In genomic region chr3:103075282-103075681, GRCh38 we compare ENCODE assay signal across 27 cellular contexts.
A peak's percentile ranks its signal among the peaks of the same experiment; 100 is the strongest.
DNase-seq lines count a peak whose midpoint lies in the region; ATAC-seq, FAIRE-seq and TF ChIP-seq lines count a peak whose summit lies in the region.
"Had no signal": no experiment of that assay in that cellular context is flagged by ENCODE, and none has a peak within 500 bp of the region (broad histone marks: within the 10 kb centered on the region; RNA-seq: fewer than 3 reads in every experiment).

No MANE protein-coding gene starts in this region.

- RAD21 ChIA-PET in GM12878 (lab: Charles Lee; ENCODE audit: unreplicated experiment), result no interaction called here

- H3K9me3 Mint-ChIP-seq in neural progenitor cell (no peaks in the 10 kb centered on the region), T-cell (no peaks in the 10 kb centered on the region)

- SMC1A ChIA-PET in GM12878 (lab: Charles Lee; ENCODE audit: uncharacterized antibody, unreplicated experiment), result no interaction called here

- H3K27ac ChIP-seq in GM12878 (ENCODE audit: control insufficient read depth, insufficient read depth) (no peak overlapping the region), neural progenitor cell (no peak overlapping the region)
- H3K27ac ChIP-seq: BLaER1 had no signal

- H3K9ac ChIP-seq in GM12878 (ENCODE audit: control insufficient read depth, insufficient read depth, low read length), result no peak overlapping the region
- H3K9ac ChIP-seq in neural progenitor cell, result no peak overlapping the region
- H3K9ac ChIP-seq: BLaER1 had no signal

- H3K36me3 ChIP-seq in GM12878 (ENCODE audit: control insufficient read depth in 2 of 2, insufficient read depth in 2 of 2, low read length in 1 of 2), result no peaks in the 10 kb centered on the region
- no peaks in the 10 kb centered on the region for H3K36me3 ChIP-seq in neural progenitor cell
- H3K36me3 ChIP-seq: BE2C, BLaER1 had no signal

- H3K4me1 Mint-ChIP-seq in neural progenitor cell, result no peaks in the 10 kb centered on the region
- no peaks in the 10 kb centered on the region for H3K4me1 Mint-ChIP-seq in T-cell
- H3K4me1 Mint-ChIP-seq: CD14-positive monocyte; CD4-positive, alpha-beta memory T cell; CD4-positive, CD25-positive, alpha-beta regulatory T cell; CD8-positive, alpha-beta memory T cell had no signal

- H3K27ac Mint-ChIP-seq in neural progenitor cell (no peak overlapping the region), T-cell (no peak overlapping the region)
- H3K27ac Mint-ChIP-seq: CD14-positive monocyte; CD4-positive, alpha-beta memory T cell; CD4-positive, CD25-positive, alpha-beta regulatory T cell; CD8-positive, alpha-beta memory T cell had no signal

- no peak for TF ChIP-seq EP300 in GM12878 (IDR thresholded peaks at IDR 0.05; ENCODE audit: borderline replicate concordance in 1 of 2, control insufficient read depth in 1 of 2, low read depth in 2 of 2, low read length in 2 of 2)

- H3K79me2 ChIP-seq in GM12878 (ENCODE audit: control insufficient read depth, insufficient read depth, low read length) (no peaks in the 10 kb centered on the region), neural progenitor cell (ENCODE audit: low read depth) (no peaks in the 10 kb centered on the region)

- H3K4me1 ChIP-seq in GM12878 (ENCODE audit: control insufficient read depth, insufficient read depth, low read length), result no peaks in the 10 kb centered on the region
- H3K4me1 ChIP-seq in neural progenitor cell, result no peaks in the 10 kb centered on the region
- H3K4me1 ChIP-seq: BE2C, BLaER1 had no signal

- H3K4me3 ChIP-seq in GM12878 (no peak overlapping the region), neural progenitor cell (no peak overlapping the region)
- H3K4me3 ChIP-seq: BLaER1 had no signal

- H4K20me1 ChIP-seq in GM12878 (ENCODE audit: control insufficient read depth, insufficient read depth) (no peaks in the 10 kb centered on the region), neural progenitor cell (ENCODE audit: low read depth) (no peaks in the 10 kb centered on the region)
- H4K20me1 ChIP-seq: BLaER1 had no signal

- in situ Hi-C loops in GM12878 (cut with MboI), result no loop called here

- no TSS peak for BruUV-seq in GM12878 (replicated peaks; lab: Mats Ljungman, UMichigan)

- no peak overlapping the region for H3K4me3 Mint-ChIP-seq in neural progenitor cell
- no peak overlapping the region for H3K4me3 Mint-ChIP-seq in T-cell
- H3K4me3 Mint-ChIP-seq: CD14-positive monocyte; CD4-positive, alpha-beta memory T cell; CD4-positive, CD25-positive, alpha-beta regulatory T cell; CD8-positive, alpha-beta memory T cell had no signal

- TF ChIP-seq POLR2A in GM12878 (IDR thresholded peaks at IDR 0.05; ENCODE audit: low read depth, low read length), result no peak

- CTCF ChIA-PET in GM12878 (lab: Yijun Ruan, JAX), result no interaction called here
- CTCF ChIA-PET in T-cell (lab: Charles Lee), result no interaction called here

- no peak for TF ChIP-seq RAD21 in GM12878 (IDR thresholded peaks at IDR 0.05; ENCODE audit: insufficient read depth, low read depth, low read length)

- H3K27me3 ChIP-seq in GM12878 (replicated peaks in 1 of 2; ENCODE audit: control insufficient read depth in 2 of 2, insufficient read depth in 2 of 2, low read length in 1 of 2), result no peaks in the 10 kb centered on the region
- H3K27me3 ChIP-seq in neural progenitor cell, result no peaks in the 10 kb centered on the region
- H3K27me3 ChIP-seq: BE2C, BLaER1 had no signal

- WGBS in GM12878 (ENCODE audit: insufficient coverage, insufficient replicate concordance, low lambda C conversion rate, missing lambda C conversion rate), result 45% methylated on average over 2 of the region's 2 CpGs

- intact Hi-C loops in GM12878 (cut with micrococcal nuclease; ENCODE audit: unreplicated experiment), result no loop called here

- no peaks in the 10 kb centered on the region for H3F3A ChIP-seq in neural progenitor cell (ENCODE audit: low read depth)

- H3K9me3 ChIP-seq in GM12878 (replicated peaks; ENCODE audit: control insufficient read depth, insufficient read depth, low read length) (no peaks in the 10 kb centered on the region), neural progenitor cell (ENCODE audit: low read depth) (no peaks in the 10 kb centered on the region)
- H3K9me3 ChIP-seq: BE2C, BLaER1 had no signal

- no peak for FAIRE-seq in GM12878 (lab: Jason Lieb, UNC)
- FAIRE-seq: A204.1, GM12891 had no signal

- no peak overlapping the region for H3K4me2 ChIP-seq in GM12878 (ENCODE audit: control insufficient read depth, insufficient read depth)
- no peak overlapping the region for H3K4me2 ChIP-seq in neural progenitor cell
- H3K4me2 ChIP-seq: BLaER1 had no signal

- DNase-seq in GM12878 (ENCODE audit: low read depth, low spot score) (no peak), neural progenitor cell (ENCODE audit: low spot score) (no peak), LoVo (ENCODE audit: low spot score) (no peak), T-cell (no peak), amniotic stem cell (lab: John Stamatoyannopoulos, UW) (no peak)
- DNase-seq: 8988T; ACHN; BE2C; C1 segment of cervical spinal cord; CD4-positive, alpha-beta memory T cell; CD4-positive, CD25-positive, alpha-beta regulatory T cell; CD8-positive, alpha-beta memory T cell; COR-L47; DMS 273 treated with DMSO at 0.1 percent for 48 hours; DMS153; DMS53; DMS79; DND-41; EL; GDM1 had no signal

- ATAC-seq in GM18861 (IDR thresholded peaks at IDR 0.05; ENCODE audit: unreplicated experiment) (peak; percentile 38), GM19324 (IDR thresholded peaks at IDR 0.05; ENCODE audit: low FRiP score, unreplicated experiment) (peak; percentile 45), GM12878 (peak; percentile 70), HG03378 (IDR thresholded peaks at IDR 0.05; ENCODE audit: unreplicated experiment) (no peak), T-cell (replicated peaks in 1 of 4) (no peak)

- POLR2A ChIA-PET in GM12878 (lab: Charles Lee), result no interaction called here
- POLR2A ChIA-PET in T-cell (lab: Charles Lee), result no interaction called here

- H2AFZ ChIP-seq in GM12878 (ENCODE audit: control insufficient read depth, low read depth, low read length) (no peak overlapping the region), neural progenitor cell (replicated peaks) (peak overlapping the region; percentile 59)

- no peaks in the 10 kb centered on the region for H3K36me3 Mint-ChIP-seq in neural progenitor cell
- no peaks in the 10 kb centered on the region for H3K36me3 Mint-ChIP-seq in T-cell
- H3K36me3 Mint-ChIP-seq: CD14-positive monocyte; CD4-positive, alpha-beta memory T cell; CD4-positive, CD25-positive, alpha-beta regulatory T cell; CD8-positive, alpha-beta memory T cell had no signal

- H3K27me3 Mint-ChIP-seq in neural progenitor cell (ENCODE audit: insufficient read depth, low read depth), result no peaks in the 10 kb centered on the region
- no peaks in the 10 kb centered on the region for H3K27me3 Mint-ChIP-seq in T-cell
- H3K27me3 Mint-ChIP-seq: CD4-positive, alpha-beta memory T cell; CD4-positive, CD25-positive, alpha-beta regulatory T cell; CD8-positive, alpha-beta memory T cell had no signal

- TF ChIP-seq CTCF in GM12878 (IDR thresholded peaks at IDR 0.05 in 2 of 3, conservative IDR thresholded peaks at IDR 0.05 in 1 of 3; ENCODE audit: control insufficient read depth in 2 of 3, extremely low read depth in 1 of 3, insufficient read depth in 1 of 3, low read depth in 3 of 3, low read length in 3 of 3), result no peak
- no peak for TF ChIP-seq CTCF in neural progenitor cell (IDR thresholded peaks at IDR 0.05)

TF ChIP-seq in GM12878, 131 proteins besides CTCF, POLR2A, EP300 and RAD21:
- TF ChIP-seq ATF3 (IDR thresholded peaks at IDR 0.05; ENCODE audit: borderline replicate concordance, extremely low read depth, low read depth, low read length), result no peak
- TF ChIP-seq E4F1 (IDR thresholded peaks at IDR 0.05; ENCODE audit: borderline replicate concordance, partially characterized antibody), result no peak
- no peak for TF ChIP-seq ZBED1 (IDR thresholded peaks at IDR 0.05; ENCODE audit: borderline replicate concordance)
- TF ChIP-seq PAX8 (IDR thresholded peaks at IDR 0.05), result no peak
- no peak for TF ChIP-seq IRF5 (IDR thresholded peaks at IDR 0.05; ENCODE audit: borderline replicate concordance)
- TF ChIP-seq CBFB (IDR thresholded peaks at IDR 0.05; ENCODE audit: low read depth), result no peak
- no peak for TF ChIP-seq POU2F2 (IDR thresholded peaks at IDR 0.05; ENCODE audit: borderline replicate concordance, low read depth, low read length)
- TF ChIP-seq JUNB (IDR thresholded peaks at IDR 0.05), result no peak

Comparison
In these comparisons a context has a peak if more than half of its experiments do, and no peak if none do; other contexts are left out.
1. ATAC-seq: peak in GM18861 (single experiment), GM19324 (single experiment) and GM12878 (single experiment); none in HG03378 (single experiment) and T-cell (0 of 4).